Comparison of ENCODE assay signal across 13 cellular contexts in genomic region chr2:147639891-147640290, GRCh38.
DNase-seq lines count a peak whose midpoint lies in the region; ATAC-seq, FAIRE-seq and TF ChIP-seq lines count a peak whose summit lies in the region.
"Had no signal": no experiment of that assay in that cellular context is flagged by ENCODE, and none has a peak within 500 bp of the region (broad histone marks: within the 10 kb centered on the region; RNA-seq: fewer than 3 reads in every experiment).

No MANE protein-coding gene starts in this region.

- peaks cover 13% of the 10 kb centered on the region for H3K4me1 ChIP-seq in PC-9 (replicated peaks; ENCODE audit: insufficient read depth)

- H3K79me2 ChIP-seq in PC-9 (ENCODE audit: low read depth), result no peaks in the 10 kb centered on the region

- H3K27ac Mint-ChIP-seq in osteocyte (ENCODE audit: unreplicated experiment), result no peak overlapping the region
- H3K27ac Mint-ChIP-seq: naive B cell had no signal

- no peaks in the 10 kb centered on the region for H3F3A ChIP-seq in PC-9 (ENCODE audit: insufficient read depth, low read depth)

- TF ChIP-seq CTCF in GM12865 (IDR thresholded peaks at IDR 0.05; ENCODE audit: insufficient read depth, low read depth, low read length, missing control alignments) (no peak), osteocyte (IDR thresholded peaks at IDR 0.05) (no peak), PC-9 (conservative IDR thresholded peaks at IDR 0.05) (no peak)

- CTCF ChIA-PET in PC-9 (lab: Charles Lee), result no interaction called here

- no peak overlapping the region for H3K27ac ChIP-seq in PC-9
- H3K27ac ChIP-seq: skin epidermis had no signal

- no peaks in the 10 kb centered on the region for H3K27me3 ChIP-seq in PC-9 (ENCODE audit: insufficient read depth, low read depth)

- intact Hi-C loops in PC-9 (cut with micrococcal nuclease; ENCODE audit: unreplicated experiment), result no loop called here

- peak; percentile 93 for FAIRE-seq in GM19239 (lab: Jason Lieb, UNC)

- POLR2A ChIA-PET in PC-9 (lab: Charles Lee; ENCODE audit: unreplicated experiment), result no interaction called here

- H3K27me3 Mint-ChIP-seq in osteocyte (ENCODE audit: unreplicated experiment), result no peaks in the 10 kb centered on the region
- H3K27me3 Mint-ChIP-seq: naive B cell had no signal

- H3K4me3 Mint-ChIP-seq in osteocyte (ENCODE audit: unreplicated experiment), result no peak overlapping the region
- H3K4me3 Mint-ChIP-seq: naive B cell had no signal

- H3K4me1 Mint-ChIP-seq in osteocyte (ENCODE audit: unreplicated experiment), result peaks cover 18% of the 10 kb centered on the region
- H3K4me1 Mint-ChIP-seq: naive B cell had no signal

- ATAC-seq in HG02610 (IDR thresholded peaks at IDR 0.05; ENCODE audit: unreplicated experiment) (peak; percentile 75), HG03354 (IDR thresholded peaks at IDR 0.05; ENCODE audit: poor library complexity, severe bottlenecking, unreplicated experiment) (peak; percentile 85)

- no peaks in the 10 kb centered on the region for H3K9me2 ChIP-seq in PC-9 (ENCODE audit: insufficient read depth)

- H3K4me3 ChIP-seq in GM12865 (ENCODE audit: low read depth, low read length) (no peak overlapping the region), PC-9 (no peak overlapping the region)
- H3K4me3 ChIP-seq: skin epidermis had no signal

- H3K9me3 ChIP-seq in PC-9 (ENCODE audit: insufficient read depth, low read depth), result no peaks in the 10 kb centered on the region

- H4K20me1 ChIP-seq in PC-9 (ENCODE audit: insufficient read depth), result no peaks in the 10 kb centered on the region

- H3K4me2 ChIP-seq in PC-9, result no peak overlapping the region

- H3K36me3 ChIP-seq in PC-9 (ENCODE audit: low read depth), result no peaks in the 10 kb centered on the region

- no peak overlapping the region for H2AFZ ChIP-seq in PC-9

- no peaks in the 10 kb centered on the region for H3K36me3 Mint-ChIP-seq in osteocyte (ENCODE audit: unreplicated experiment)
- H3K36me3 Mint-ChIP-seq: naive B cell had no signal

- DNase-seq in GM12865 (ENCODE audit: low read depth) (peak; percentile 91), GM19239 (ENCODE audit: insufficient read length, low spot score) (no peak), SIG-M5 treated with dmso at 0.1 percent for 504 hours (lab: John Stamatoyannopoulos, UW; ENCODE audit: unreplicated experiment) (no peak), osteocyte (ENCODE audit: extremely low spot score, unreplicated experiment) (no peak), DMS53 treated with DMSO at 0.1 percent for 48 hours (lab: John Stamatoyannopoulos, UW; ENCODE audit: unreplicated experiment) (no peak), PC-9 (no peak)
- DNase-seq: activated effector memory CD4-positive, alpha-beta T cell treated with Interleukin-2 at 50 U/mL for 16 hours; islet precursor cell; naive B cell; NCI-H1048 had no signal

- no peaks in the 10 kb centered on the region for H3K9me3 Mint-ChIP-seq in osteocyte (ENCODE audit: unreplicated experiment)

- no TSS peak for BruUV-seq in PC-9 (replicated peaks; lab: Mats Ljungman, UMichigan)
